12 cellular contexts compared by ENCODE assay signal in the genomic region with DNA sequence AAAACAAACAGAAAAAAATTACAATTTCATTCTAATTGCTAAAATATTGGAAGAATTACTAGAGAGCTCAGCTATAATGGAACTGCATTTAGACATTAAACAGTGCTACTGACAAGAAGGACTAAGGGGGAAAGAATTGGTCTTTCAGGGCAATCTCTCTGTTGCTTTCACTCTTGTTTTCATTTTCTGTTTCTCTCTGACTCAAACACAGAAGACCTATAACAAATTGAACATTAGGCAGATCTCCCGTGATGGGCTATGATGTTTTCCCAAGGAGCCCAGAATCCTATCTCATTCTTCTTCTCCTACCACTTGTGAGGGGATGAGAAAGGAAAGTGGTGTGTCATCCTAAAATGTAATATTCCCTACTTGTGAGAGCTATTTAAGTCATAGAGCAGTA.
A peak's percentile ranks its signal among the peaks of the same experiment; 100 is the strongest.
DNase-seq lines count a peak whose midpoint lies in the region; ATAC-seq and TF ChIP-seq lines count a peak whose summit lies in the region.
"Had no signal": no experiment of that assay in that cellular context is flagged by ENCODE, and none has a peak within 500 bp of the region (broad histone marks: within the 10 kb centered on the region; RNA-seq: fewer than 3 reads in every experiment).

No MANE protein-coding gene starts in this region.

- H3K9me3 Mint-ChIP-seq in activated naive CD8-positive, alpha-beta T cell treated with anti-CD3 and anti-CD28 coated beads, Interleukin-2, amount 10 ng/mL, durations not matched to agents 7 days and 5 days, result peaks cover 5% of the 10 kb centered on the region
- H3K9me3 Mint-ChIP-seq in activated naive CD8-positive, alpha-beta T cell treated with anti-CD3 and anti-CD28 coated beads for 36 hours, result peaks cover 4% of the 10 kb centered on the region
- H3K9me3 Mint-ChIP-seq in stimulated activated naive CD8-positive, alpha-beta T cell treated with anti-CD3 and anti-CD28 coated beads, Interleukin-15, amount 100 ng/mL, for 72 hours, result peaks cover 0 to 6% of the 10 kb centered on the region in 2 donors

- no peak overlapping the region for H3K27ac ChIP-seq in gastrocnemius medialis
- H3K27ac ChIP-seq: uterus had no signal

- H3K27me3 ChIP-seq in gastrocnemius medialis, result no peaks in the 10 kb centered on the region
- H3K27me3 ChIP-seq: uterus had no signal

- peaks cover 3% of the 10 kb centered on the region for H3K27me3 Mint-ChIP-seq in activated naive CD8-positive, alpha-beta T cell treated with anti-CD3 and anti-CD28 coated beads, Interleukin-2, amount 10 ng/mL, durations not matched to agents 7 days and 5 days
- no peaks in the 10 kb centered on the region for H3K27me3 Mint-ChIP-seq in activated naive CD8-positive, alpha-beta T cell treated with anti-CD3 and anti-CD28 coated beads for 36 hours
- no peaks in the 10 kb centered on the region for H3K27me3 Mint-ChIP-seq in stimulated activated naive CD8-positive, alpha-beta T cell treated with anti-CD3 and anti-CD28 coated beads, Interleukin-15, amount 100 ng/mL, for 72 hours

- no peak for TF ChIP-seq CTCF in gastrocnemius medialis (IDR thresholded peaks at IDR 0.05 in 4 of 5, conservative IDR thresholded peaks at IDR 0.05 in 1 of 5)

- peak overlapping the region; percentile 74 for H3K27ac Mint-ChIP-seq in activated naive CD8-positive, alpha-beta T cell treated with anti-CD3 and anti-CD28 coated beads, Interleukin-2, amount 10 ng/mL, durations not matched to agents 7 days and 5 days
- H3K27ac Mint-ChIP-seq in activated naive CD8-positive, alpha-beta T cell treated with anti-CD3 and anti-CD28 coated beads for 36 hours, result no peak overlapping the region
- H3K27ac Mint-ChIP-seq in stimulated activated naive CD8-positive, alpha-beta T cell treated with anti-CD3 and anti-CD28 coated beads, Interleukin-15, amount 100 ng/mL, for 72 hours, result peak overlapping the region in 1 of 2 donors; percentile 2

- H3K36me3 Mint-ChIP-seq in activated naive CD8-positive, alpha-beta T cell treated with anti-CD3 and anti-CD28 coated beads, Interleukin-2, amount 10 ng/mL, durations not matched to agents 7 days and 5 days, result peaks cover 6% of the 10 kb centered on the region
- peaks cover 3% of the 10 kb centered on the region for H3K36me3 Mint-ChIP-seq in activated naive CD8-positive, alpha-beta T cell treated with anti-CD3 and anti-CD28 coated beads for 36 hours

- no peak for TF ChIP-seq POLR2A in gastrocnemius medialis (IDR thresholded peaks at IDR 0.05)

- in situ Hi-C loops in gastrocnemius medialis (cut with MboI; ENCODE audit: low sequenced_read_pairs in 4 of 4), result no loop called here

- POLR2A ChIA-PET in activated naive CD8-positive, alpha-beta T cell treated with anti-CD3 and anti-CD28 coated beads, Interleukin-2, amount 10 ng/mL, durations not matched to agents 7 days and 5 days (lab: Charles Lee), result no interaction called here

- intact Hi-C loops in gastrocnemius medialis (cut with DNase I; ENCODE audit: low total_unique reads), result no loop called here

- H3K4me1 Mint-ChIP-seq in activated naive CD8-positive, alpha-beta T cell treated with anti-CD3 and anti-CD28 coated beads, Interleukin-2, amount 10 ng/mL, durations not matched to agents 7 days and 5 days, result peaks cover 11% of the 10 kb centered on the region
- H3K4me1 Mint-ChIP-seq in activated naive CD8-positive, alpha-beta T cell treated with anti-CD3 and anti-CD28 coated beads for 36 hours, result peaks cover 15% of the 10 kb centered on the region
- H3K4me1 Mint-ChIP-seq in stimulated activated naive CD8-positive, alpha-beta T cell treated with anti-CD3 and anti-CD28 coated beads, Interleukin-15, amount 100 ng/mL, for 72 hours, result peaks cover 8% of the 10 kb centered on the region

- peak overlapping the region; percentile 50 for H3K4me3 Mint-ChIP-seq in activated naive CD8-positive, alpha-beta T cell treated with anti-CD3 and anti-CD28 coated beads, Interleukin-2, amount 10 ng/mL, durations not matched to agents 7 days and 5 days
- H3K4me3 Mint-ChIP-seq in activated naive CD8-positive, alpha-beta T cell treated with anti-CD3 and anti-CD28 coated beads for 36 hours, result no peak overlapping the region
- peak overlapping the region in 1 of 2 donors; percentile 4 for H3K4me3 Mint-ChIP-seq in stimulated activated naive CD8-positive, alpha-beta T cell treated with anti-CD3 and anti-CD28 coated beads, Interleukin-15, amount 100 ng/mL, for 72 hours

- DNase-seq in activated naive CD8-positive, alpha-beta T cell treated with anti-CD3 and anti-CD28 coated beads, Interleukin-2, amount 10 ng/mL, durations not matched to agents 7 days and 5 days, result no peak
- DNase-seq in activated naive CD8-positive, alpha-beta T cell treated with anti-CD3 and anti-CD28 coated beads for 36 hours, result no peak
- no peak for DNase-seq in stimulated activated naive CD8-positive, alpha-beta T cell treated with anti-CD3 and anti-CD28 coated beads, Interleukin-15, amount 100 ng/mL, for 72 hours
- DNase-seq in DMS79 (lab: John Stamatoyannopoulos, UW) (no peak), gastrocnemius medialis (no peak), HuH-7 (ENCODE audit: low spot score) (no peak)
- DNase-seq: activated naive CD4-positive, alpha-beta T cell; GF-D8; NCI-H1417 treated with DMSO at 0.1 percent for 48 hours; uterus had no signal

- peak; percentile 84 for ATAC-seq in activated naive CD8-positive, alpha-beta T cell treated with anti-CD3 and anti-CD28 coated beads, Interleukin-2, amount 10 ng/mL, durations not matched to agents 7 days and 5 days (ENCODE audit: low read depth)
- ATAC-seq in HG02571 (IDR thresholded peaks at IDR 0.05; ENCODE audit: unreplicated experiment) (peak; percentile 84), HG03432 (IDR thresholded peaks at IDR 0.05; ENCODE audit: unreplicated experiment) (peak; percentile 91), gastrocnemius medialis (no peak)
- ATAC-seq in stimulated activated naive CD8-positive, alpha-beta T cell treated with anti-CD3 and anti-CD28 coated beads, Interleukin-15, amount 100 ng/mL, for 72 hours, result peak; percentile 78

- H3K4me1 ChIP-seq in gastrocnemius medialis, result no peaks in the 10 kb centered on the region
- H3K4me1 ChIP-seq: uterus had no signal

- no peak overlapping the region for H3K4me3 ChIP-seq in gastrocnemius medialis
- H3K4me3 ChIP-seq: uterus had no signal

- no peaks in the 10 kb centered on the region for H3K9me3 ChIP-seq in gastrocnemius medialis
- H3K9me3 ChIP-seq: uterus had no signal

- no peaks in the 10 kb centered on the region for H3K36me3 ChIP-seq in gastrocnemius medialis
- H3K36me3 ChIP-seq: uterus had no signal

Comparison
In these comparisons a context has a peak if more than half of its experiments do, and no peak if none do; other contexts are left out.
1. ATAC-seq: peak in activated naive CD8-positive, alpha-beta T cell treated with anti-CD3 and anti-CD28 coated beads, Interleukin-2, amount 10 ng/mL, durations not matched to agents 7 days and 5 days (single experiment), HG02571 (single experiment), HG03432 (single experiment) and stimulated activated naive CD8-positive, alpha-beta T cell treated with anti-CD3 and anti-CD28 coated beads, Interleukin-15, amount 100 ng/mL, for 72 hours (single experiment); none in gastrocnemius medialis (0 of 2).